Comparison of ENCODE assay signal across 1 cellular context in genomic region chr11:12408156-12408770, GRCh38.
TF ChIP-seq lines count a peak whose summit lies in the region.

No MANE protein-coding gene starts in this region.

TF ChIP-seq in GM23338, 12 proteins besides CTCF, POLR2A, EP300 and RAD21:
- no peak for TF ChIP-seq ZNF462 (CRISPR knock-in tag; IDR thresholded peaks at IDR 0.05)
- TF ChIP-seq CREB1 (CRISPR knock-in tag; IDR thresholded peaks at IDR 0.05; ENCODE audit: low read depth), result no peak
